ENCODE assay signal across 17 cellular contexts in genomic region chr4:182204042-182204441, GRCh38. TPM values are rescaled to one million over a fixed set of nuclear protein-coding genes. Genes with fewer than 3 reads are reported as not detected.
DNase-seq lines count a peak whose midpoint lies in the region; ATAC-seq and TF ChIP-seq lines count a peak whose summit lies in the region.
"Had no signal": no experiment of that assay in that cellular context is flagged by ENCODE, and none has a peak within 500 bp of the region (broad histone marks: within the 10 kb centered on the region; RNA-seq: fewer than 3 reads in every experiment).

No MANE protein-coding gene starts in this region.

- H3K27me3 ChIP-seq in GM23338 (ENCODE audit: insufficient read depth) (no peaks in the 10 kb centered on the region), trophoblast cell (ENCODE audit: insufficient read depth, low read length) (no peaks in the 10 kb centered on the region)
- H3K27me3 ChIP-seq: BLaER1 treated with 17β-estradiol and CSF1 and Interleukin-3, amounts not matched to agents 10 nM and 100 nM had no signal

- no peak overlapping the region for H3K27ac ChIP-seq in GM23338 (ENCODE audit: low read depth)
- peak overlapping the region; percentile 14 for H3K27ac ChIP-seq in trophoblast cell (ENCODE audit: low read depth, low read length)
- H3K27ac ChIP-seq: BLaER1 treated with 17β-estradiol and CSF1 and Interleukin-3, amounts not matched to agents 10 nM and 100 nM had no signal

- TF ChIP-seq CTCF in GM23338 (conservative IDR thresholded peaks at IDR 0.05; ENCODE audit: low read depth in 2 of 2) (no peak), fibroblast of the aortic adventitia (IDR thresholded peaks at IDR 0.05; ENCODE audit: insufficient read depth, low read length) (no peak)

- ATAC-seq in GM23338 (no peak), GM21390 (IDR thresholded peaks at IDR 0.05; ENCODE audit: unreplicated experiment) (no peak)
- ATAC-seq: HepG2 had no signal

- H2BK12ac ChIP-seq in trophoblast cell (ENCODE audit: low read length), result no peak overlapping the region

- H3K79me2 ChIP-seq in GM23338 (replicated peaks; ENCODE audit: insufficient read depth), result no peaks in the 10 kb centered on the region
- peaks cover 9% of the 10 kb centered on the region for H3K79me2 ChIP-seq in trophoblast cell (ENCODE audit: control insufficient read depth, insufficient read depth, low read length, poor library complexity)

- WGBS in trophoblast cell (ENCODE audit: extremely low coverage, insufficient coverage, insufficient read length), result no CpG with 5 or more reads among the region's 4 CpGs

- no peak overlapping the region for H3K23ac ChIP-seq in trophoblast cell (ENCODE audit: low read length)

- H3K27me3 Mint-ChIP-seq in GM23338 (ENCODE audit: insufficient read depth, low read depth, poor library complexity), result peaks cover 11% of the 10 kb centered on the region
- H3K27me3 Mint-ChIP-seq: CD4-positive, CD25-positive, alpha-beta regulatory T cell had no signal

- no peak overlapping the region for H3K18ac ChIP-seq in trophoblast cell (ENCODE audit: low read length)

- no peaks in the 10 kb centered on the region for H3F3A ChIP-seq in GM23338 (replicated peaks; ENCODE audit: low read depth)

- no peak overlapping the region for H4K12ac ChIP-seq in trophoblast cell (ENCODE audit: low read depth, low read length)

- H4K20me1 ChIP-seq in GM23338 (replicated peaks; ENCODE audit: insufficient read depth), result no peaks in the 10 kb centered on the region

- H3K4me3 ChIP-seq in GM23338 (no peak overlapping the region), fibroblast of the aortic adventitia (ENCODE audit: low read depth, low read length) (no peak overlapping the region), trophoblast cell (ENCODE audit: low read depth, low read length) (no peak overlapping the region)
- H3K4me3 ChIP-seq: BLaER1 treated with 17β-estradiol and CSF1 and Interleukin-3, amounts not matched to agents 10 nM and 100 nM; HAP-1 had no signal

- peak overlapping the region; percentile 78 for H3K4ac ChIP-seq in trophoblast cell (ENCODE audit: low read depth, low read length)

- no peak overlapping the region for H2BK5ac ChIP-seq in trophoblast cell (ENCODE audit: low read depth, low read length, poor library complexity)

- H3K9me3 ChIP-seq in trophoblast cell (ENCODE audit: insufficient read depth, low read depth, low read length), result no peaks in the 10 kb centered on the region
- H3K9me3 ChIP-seq: HAP-1 had no signal

- H2AK5ac ChIP-seq in trophoblast cell (ENCODE audit: low read length), result no peak overlapping the region

- H3K4me2 ChIP-seq in GM23338 (no peak overlapping the region), trophoblast cell (ENCODE audit: low read length) (no peak overlapping the region)
- H3K4me2 ChIP-seq: BLaER1 treated with 17β-estradiol and CSF1 and Interleukin-3, amounts not matched to agents 10 nM and 100 nM had no signal

- H3K36me3 Mint-ChIP-seq in GM23338 (ENCODE audit: low read depth), result no peaks in the 10 kb centered on the region
- H3K36me3 Mint-ChIP-seq: CD4-positive, CD25-positive, alpha-beta regulatory T cell had no signal

- peaks cover 42% of the 10 kb centered on the region for H3K4me1 Mint-ChIP-seq in GM23338
- H3K4me1 Mint-ChIP-seq: CD4-positive, CD25-positive, alpha-beta regulatory T cell had no signal

- H4K91ac ChIP-seq in trophoblast cell (ENCODE audit: low read depth, low read length), result peak overlapping the region; percentile 83

- H2AFZ ChIP-seq in GM23338, result no peak overlapping the region
- no peak overlapping the region for H2AFZ ChIP-seq in trophoblast cell (ENCODE audit: insufficient read depth, low read length, poor library complexity)

- H2BK120ac ChIP-seq in trophoblast cell (ENCODE audit: insufficient read depth, low read length, poor library complexity), result no peak overlapping the region

- H3K27ac Mint-ChIP-seq in GM23338, result 0 out of 2 replicates have a peak overlapping the region, but pooled peaks have one; percentile 4
- H3K27ac Mint-ChIP-seq: CD4-positive, CD25-positive, alpha-beta regulatory T cell; HFFc6 had no signal

- DNase-seq in GM23338 (ENCODE audit: low spot score) (no peak), amniotic epithelial cell (ENCODE audit: low read depth) (peak; percentile 88), fibroblast of the aortic adventitia (ENCODE audit: low read depth) (peak; percentile 19), trophoblast cell (peak in 1 of 2 donors; percentile 47), cortex of kidney (lab: John Stamatoyannopoulos, UW) (no peak), dedifferentiated amniotic fluid mesenchymal stem cell (ENCODE audit: extremely low spot score) (no peak)
- DNase-seq in activated CD8-positive, alpha-beta memory T cell treated with anti-CD3 and anti-CD28 coated beads, Interleukin-2, amount 50 U/mL, for 4 hours, result no peak
- DNase-seq: 8988T; ACHN; CD4-positive, CD25-positive, alpha-beta regulatory T cell; DMS53; GF-D8; HFFc6 had no signal

- no peaks in the 10 kb centered on the region for H3K9me3 Mint-ChIP-seq in GM23338
- H3K9me3 Mint-ChIP-seq: HFFc6 had no signal

- peaks cover 14% of the 10 kb centered on the region for H3K79me1 ChIP-seq in trophoblast cell (ENCODE audit: low read length)

- no peak overlapping the region for H3K14ac ChIP-seq in trophoblast cell (ENCODE audit: low read length)

- H3K36me3 ChIP-seq in GM23338 (ENCODE audit: insufficient read depth), result no peaks in the 10 kb centered on the region
- no peaks in the 10 kb centered on the region for H3K36me3 ChIP-seq in trophoblast cell (ENCODE audit: control insufficient read depth in 1 of 2, insufficient read depth in 2 of 2, low read length in 2 of 2)
- H3K36me3 ChIP-seq: BLaER1 treated with 17β-estradiol and CSF1 and Interleukin-3, amounts not matched to agents 10 nM and 100 nM; HAP-1 had no signal

- no peaks in the 10 kb centered on the region for H3K9me2 ChIP-seq in GM23338 (ENCODE audit: insufficient read depth)

- no peak overlapping the region for H3K4me3 Mint-ChIP-seq in GM23338
- H3K4me3 Mint-ChIP-seq: CD4-positive, CD25-positive, alpha-beta regulatory T cell; HFFc6 had no signal

- H3K4me1 ChIP-seq in GM23338 (ENCODE audit: insufficient read depth) (peaks cover 38% of the 10 kb centered on the region), trophoblast cell (ENCODE audit: control insufficient read depth in 1 of 2, insufficient read depth in 2 of 2, low read length in 2 of 2) (peaks cover 24 to 34% of the 10 kb centered on the region in 2 experiments)

- no peak overlapping the region for H4K8ac ChIP-seq in trophoblast cell (ENCODE audit: low read depth, low read length)

- no peak overlapping the region for H3K9ac ChIP-seq in trophoblast cell (ENCODE audit: low read length)
- H3K9ac ChIP-seq: BLaER1 treated with 17β-estradiol and CSF1 and Interleukin-3, amounts not matched to agents 10 nM and 100 nM had no signal

TF ChIP-seq in GM23338, 12 proteins besides CTCF, POLR2A, EP300 and RAD21 (continues in another document):
- TF ChIP-seq POLR2AphosphoS5 (IDR thresholded peaks at IDR 0.05; ENCODE audit: low read depth) (no peak), NANOG (IDR thresholded peaks at IDR 0.05; ENCODE audit: borderline replicate concordance) (no peak), EZH2 (IDR thresholded peaks at IDR 0.05; ENCODE audit: low read depth, unreplicated experiment) (no peak), ZNF114 (CRISPR knock-in tag; IDR thresholded peaks at IDR 0.05) (no peak), ETS1 (IDR thresholded peaks at IDR 0.05) (no peak), JUNB (IDR thresholded peaks at IDR 0.05; ENCODE audit: unreplicated experiment) (no peak), ZNF331 (CRISPR knock-in tag; IDR thresholded peaks at IDR 0.05; ENCODE audit: low read depth) (no peak), EZH2phosphoT487 (IDR thresholded peaks at IDR 0.05; ENCODE audit: unreplicated experiment) (no peak)

RNA-seq across cellular contexts. Expression of gene TENM3, which starts 39.2 kb away (rescaled TPM):
- 128 and 132 TPM in 2 replicates for total RNA-seq in GM23338 (2014; rRNA removed; shearing (Covaris generic))
- 19.1 and 22.2 TPM in 2 replicates for polyA plus RNA-seq in GM23338 (2016; fragmentation: Nextera tagmentation; extraction: Ambion mirVana)
- total RNA-seq in fibroblast of the aortic adventitia (ENCODE audit: low replicate concordance), result 6.3 and 14.0 TPM in 2 replicates
- polyA plus RNA-seq in trophoblast cell (2013), result 112 and 119 TPM in 2 replicates
- total RNA-seq: CD4-positive, CD25-positive, alpha-beta regulatory T cell had no signal
- polyA plus RNA-seq: CD4-positive, CD25-positive, alpha-beta regulatory T cell; HepG2 had no signal

Comparison
In these comparisons a context has a peak if more than half of its experiments do, and no peak if none do; other contexts are left out.
1. DNase-seq: peak in amniotic epithelial cell (single experiment) and fibroblast of the aortic adventitia (single experiment); none in GM23338 (single experiment), activated CD8-positive, alpha-beta memory T cell treated with anti-CD3 and anti-CD28 coated beads, Interleukin-2, amount 50 U/mL, for 4 hours (single experiment), cortex of kidney (single experiment) and dedifferentiated amniotic fluid mesenchymal stem cell (single experiment).